1 cellular context compared by ENCODE assay signal in the genomic region with DNA sequence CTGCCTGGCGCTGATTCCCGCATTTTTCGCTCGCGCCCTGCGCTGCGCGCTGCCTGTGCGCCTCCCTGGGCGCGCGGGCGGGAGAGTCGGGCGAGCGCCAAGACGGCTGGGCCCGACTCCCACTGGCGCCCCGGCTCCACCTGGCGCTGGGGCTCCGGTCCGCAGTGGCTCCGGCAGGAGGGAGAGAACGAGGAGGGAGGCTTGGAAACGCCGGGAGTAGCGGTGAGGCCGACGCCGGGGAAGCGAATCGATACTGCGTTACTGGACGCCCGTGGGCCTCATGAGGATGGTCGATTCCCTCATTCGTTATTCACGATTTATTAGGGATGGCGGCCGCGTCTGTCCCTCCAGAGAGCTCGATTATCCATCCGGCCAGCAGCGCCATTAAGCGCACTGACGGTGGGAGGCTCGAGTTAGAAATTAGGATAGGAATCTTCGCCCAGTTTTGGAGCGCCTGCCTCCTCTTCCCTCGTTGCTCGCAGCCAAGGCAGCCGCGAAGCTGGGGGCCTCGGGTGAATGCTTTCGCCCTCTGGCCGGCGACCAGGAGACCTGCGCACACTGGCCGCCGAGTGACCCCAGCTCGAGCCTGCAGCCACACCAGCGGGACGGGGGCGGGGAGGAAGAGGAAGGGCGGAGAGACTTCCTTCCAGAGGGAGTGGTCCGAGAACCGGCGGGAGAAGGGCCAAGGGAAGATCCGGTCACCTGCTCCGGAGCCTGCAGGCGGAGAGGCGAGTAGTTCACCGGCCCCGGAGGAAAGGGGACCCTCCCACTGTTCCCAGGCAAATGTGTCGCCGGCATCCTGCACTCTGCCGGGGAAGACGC.
A peak's percentile ranks its signal among the peaks of the same experiment; 100 is the strongest.
TF ChIP-seq lines count a peak whose summit lies in the region.

No MANE protein-coding gene starts in this region.

TF ChIP-seq in endothelial cell of umbilical vein, 7 proteins besides CTCF, POLR2A, EP300 and RAD21:
- TF ChIP-seq FOS (IDR thresholded peaks at IDR 0.05; ENCODE audit: borderline replicate concordance, insufficient read depth, low read length) (no peak), JUN (IDR thresholded peaks at IDR 0.05; ENCODE audit: borderline replicate concordance, insufficient read depth, insufficient read length, low read depth) (no peak), EZH2 (IDR thresholded peaks at IDR 0.05; ENCODE audit: borderline replicate concordance, low read depth, low read length, severe bottlenecking) (no peak), GATA2 (IDR thresholded peaks at IDR 0.05; ENCODE audit: insufficient read depth, insufficient read length, low read depth, low read length) (no peak), MYC (IDR thresholded peaks at IDR 0.05; ENCODE audit: low read depth, low read length) (peak; percentile 63), POLR2AphosphoS5 (IDR thresholded peaks at IDR 0.05; ENCODE audit: insufficient read depth, low read depth, low read length) (peak; percentile 90)
- TF ChIP-seq, protein P1, sequence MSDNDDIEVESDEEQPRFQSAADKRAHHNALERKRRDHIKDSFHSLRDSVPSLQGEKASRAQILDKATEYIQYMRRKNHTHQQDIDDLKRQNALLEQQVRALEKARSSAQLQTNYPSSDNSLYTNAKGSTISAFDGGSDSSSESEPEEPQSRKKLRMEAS (IDR thresholded peaks at IDR 0.05; ENCODE audit: insufficient read depth, insufficient read length), result no peak
